1 cellular context compared by ENCODE assay signal in genomic region chr9:135294826-135295225, GRCh38.
TF ChIP-seq lines count a peak whose summit lies in the region.

No MANE protein-coding gene starts in this region.

TF ChIP-seq in GM23338, 12 proteins besides CTCF, POLR2A, EP300 and RAD21 (continued from another document):
- TF ChIP-seq ZNF462 (CRISPR knock-in tag; IDR thresholded peaks at IDR 0.05) (no peak), POLR2AphosphoS5 (IDR thresholded peaks at IDR 0.05; ENCODE audit: low read depth) (no peak)
